In the genomic region with DNA sequence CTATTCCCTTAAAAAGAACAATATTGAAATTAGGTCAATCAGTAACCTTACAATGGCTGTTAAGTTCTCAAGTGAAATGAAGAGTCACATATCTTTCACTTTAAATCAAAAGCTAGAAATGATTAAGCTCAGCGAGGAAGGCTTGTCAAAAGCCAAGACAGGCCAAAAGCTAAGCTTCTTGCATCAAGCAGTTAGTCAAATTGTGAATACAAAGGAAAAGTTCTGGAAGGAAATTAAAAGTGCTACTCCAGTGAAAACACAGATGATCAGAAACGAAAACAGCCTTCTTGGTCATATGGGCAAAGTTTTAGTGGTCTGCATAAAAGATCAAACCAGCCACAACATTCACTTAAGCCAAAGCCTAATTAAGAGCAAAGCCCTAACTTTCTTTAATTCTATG, we compare ENCODE assay signal across 20 cellular contexts.
DNase-seq lines count a peak whose midpoint lies in the region; ATAC-seq and TF ChIP-seq lines count a peak whose summit lies in the region.
"Had no signal": no experiment of that assay in that cellular context is flagged by ENCODE, and none has a peak within 500 bp of the region (broad histone marks: within the 10 kb centered on the region; RNA-seq: fewer than 3 reads in every experiment).

No MANE protein-coding gene starts in this region.

- H3K4me3 ChIP-seq in OCI-LY1 (ENCODE audit: low read depth, low read length, poor library complexity, severe bottlenecking) = no peak overlapping the region
- H3K4me3 ChIP-seq: GM12878, SJSA1 had no signal

- peaks cover 17% of the 10 kb centered on the region for H3K4me1 ChIP-seq in OCI-LY1 (ENCODE audit: insufficient read depth, low read length, severe bottlenecking)
- H3K4me1 ChIP-seq: Caco-2, SJSA1 had no signal

- H3K4me2 ChIP-seq in OCI-LY1 (ENCODE audit: low read length) = peak overlapping the region; percentile 7; the same call in 1 of the 2 replicates

- DNase-seq in natural killer cell treated with Interleukin-12 subunit alpha and Interleukin-12 subunit beta and Interleukin-15 and Interleukin-18, amount 100 ng/mL, for 72 hours (ENCODE audit: low spot score) = no peak
- DNase-seq in natural killer cell (no peak), COLO668 (lab: John Stamatoyannopoulos, UW; ENCODE audit: unreplicated experiment) (no peak), dermis blood vessel endothelial cell (no peak), DMS53 treated with DMSO at 0.1 percent for 48 hours (lab: John Stamatoyannopoulos, UW; ENCODE audit: unreplicated experiment) (no peak)
- DNase-seq: Caco-2; CD4-positive, alpha-beta T cell; DMS 273 treated with DMSO at 0.1 percent for 48 hours; DND-41; H7; IMR-90; NCI-H1694 treated with DMSO at 0.1 percent for 48 hours; NCI-H446; NCI-H526 had no signal

- H2AFZ ChIP-seq in OCI-LY1 (ENCODE audit: low read length) = peak overlapping the region; percentile 69; the same call in 1 of the 2 replicates

- H4K20me1 ChIP-seq in OCI-LY1 (ENCODE audit: insufficient read depth, low read length) = no peaks in the 10 kb centered on the region

- ATAC-seq in natural killer cell treated with Interleukin-12 subunit alpha and Interleukin-12 subunit beta and Interleukin-15 and Interleukin-18, amount 100 ng/mL, for 72 hours = peak in 1 of 2 donors; percentile 72
- ATAC-seq in natural killer cell = no peak
- ATAC-seq in stimulated activated memory B cell treated with anti-CD40 and anti-IgM and Interleukin-4, amounts not matched to agents 10 μg/mL and 1 μg/mL and 100 μg/mL, for 72 hours = no peak
- ATAC-seq: GM12878, Panc1 had no signal

- no peaks in the 10 kb centered on the region; the same call in 1 of the 2 replicates for H3F3A ChIP-seq in OCI-LY1 (ENCODE audit: insufficient read depth, low read length)

- no peak overlapping the region for H3K27ac Mint-ChIP-seq in natural killer cell treated with Interleukin-12 subunit alpha and Interleukin-12 subunit beta and Interleukin-15 and Interleukin-18, amount 100 ng/mL, for 72 hours
- H3K27ac Mint-ChIP-seq in natural killer cell = peak overlapping the region in 1 of 2 donors; percentile 4
- H3K27ac Mint-ChIP-seq in dendritic cell treated with granulocyte-macrophage colony-stimulating factor and Interleukin-4, amounts not matched to agents 40 ng/mL and 50 ng/mL, for 4 days = peak overlapping the region; percentile 53
- H3K27ac Mint-ChIP-seq in stimulated activated memory B cell treated with anti-CD40 and anti-IgM and Interleukin-4, amounts not matched to agents 10 μg/mL and 1 μg/mL and 100 μg/mL, for 72 hours = peak overlapping the region; percentile 30
- H3K27ac Mint-ChIP-seq: CD4-positive, alpha-beta T cell had no signal

- peaks cover 0 to 2% of the 10 kb centered on the region in 2 donors for H3K27me3 Mint-ChIP-seq in natural killer cell treated with Interleukin-12 subunit alpha and Interleukin-12 subunit beta and Interleukin-15 and Interleukin-18, amount 100 ng/mL, for 72 hours
- peaks cover 0 to 4% of the 10 kb centered on the region in 2 donors for H3K27me3 Mint-ChIP-seq in natural killer cell (ENCODE audit: low read depth in 2 of 2)
- no peaks in the 10 kb centered on the region for H3K27me3 Mint-ChIP-seq in dendritic cell treated with granulocyte-macrophage colony-stimulating factor and Interleukin-4, amounts not matched to agents 40 ng/mL and 50 ng/mL, for 4 days
- H3K27me3 Mint-ChIP-seq in stimulated activated memory B cell treated with anti-CD40 and anti-IgM and Interleukin-4, amounts not matched to agents 10 μg/mL and 1 μg/mL and 100 μg/mL, for 72 hours = no peaks in the 10 kb centered on the region
- H3K27me3 Mint-ChIP-seq: CD4-positive, alpha-beta T cell had no signal

- no peak overlapping the region for H3K9ac ChIP-seq in OCI-LY1 (ENCODE audit: low read length)

- intact Hi-C loops in natural killer cell (cut with micrococcal nuclease) = no loop called here
- intact Hi-C loops in dendritic cell treated with granulocyte-macrophage colony-stimulating factor and Interleukin-4, amounts not matched to agents 40 ng/mL and 50 ng/mL, for 4 days (cut with micrococcal nuclease) = no loop called here

- H3K36me3 Mint-ChIP-seq in natural killer cell treated with Interleukin-12 subunit alpha and Interleukin-12 subunit beta and Interleukin-15 and Interleukin-18, amount 100 ng/mL, for 72 hours = peaks cover 20% of the 10 kb centered on the region
- peaks cover 11% of the 10 kb centered on the region for H3K36me3 Mint-ChIP-seq in natural killer cell
- no peaks in the 10 kb centered on the region for H3K36me3 Mint-ChIP-seq in dendritic cell treated with granulocyte-macrophage colony-stimulating factor and Interleukin-4, amounts not matched to agents 40 ng/mL and 50 ng/mL, for 4 days (ENCODE audit: low read depth)
- no peaks in the 10 kb centered on the region for H3K36me3 Mint-ChIP-seq in stimulated activated memory B cell treated with anti-CD40 and anti-IgM and Interleukin-4, amounts not matched to agents 10 μg/mL and 1 μg/mL and 100 μg/mL, for 72 hours

- H3K79me2 ChIP-seq in OCI-LY1 (ENCODE audit: insufficient read depth, low read length) = no peaks in the 10 kb centered on the region

- peak overlapping the region; percentile 25 for H3K27ac ChIP-seq in OCI-LY1 (ENCODE audit: low read depth, low read length, poor library complexity, severe bottlenecking)
- H3K27ac ChIP-seq: SJSA1 had no signal

- H3K9me3 Mint-ChIP-seq in natural killer cell treated with Interleukin-12 subunit alpha and Interleukin-12 subunit beta and Interleukin-15 and Interleukin-18, amount 100 ng/mL, for 72 hours = peaks cover under 1% of the 10 kb centered on the region
- peaks cover under 1% of the 10 kb centered on the region in 2 donors for H3K9me3 Mint-ChIP-seq in natural killer cell
- H3K9me3 Mint-ChIP-seq in dendritic cell treated with granulocyte-macrophage colony-stimulating factor and Interleukin-4, amounts not matched to agents 40 ng/mL and 50 ng/mL, for 4 days = peaks cover 12% of the 10 kb centered on the region
- H3K9me3 Mint-ChIP-seq in stimulated activated memory B cell treated with anti-CD40 and anti-IgM and Interleukin-4, amounts not matched to agents 10 μg/mL and 1 μg/mL and 100 μg/mL, for 72 hours = peaks cover 4% of the 10 kb centered on the region

- H3K9me3 ChIP-seq in OCI-LY1 (ENCODE audit: low read length) = peaks cover 9% of the 10 kb centered on the region; the same call in 1 of the 2 replicates
- H3K9me3 ChIP-seq: Caco-2 had no signal

- H3K9me2 ChIP-seq in OCI-LY1 (ENCODE audit: low read depth, low read length) = no peaks in the 10 kb centered on the region

- H3K4me1 Mint-ChIP-seq in natural killer cell treated with Interleukin-12 subunit alpha and Interleukin-12 subunit beta and Interleukin-15 and Interleukin-18, amount 100 ng/mL, for 72 hours (ENCODE audit: low read depth in 2 of 2) = peaks cover 10 to 16% of the 10 kb centered on the region in 2 donors
- peaks cover 8 to 14% of the 10 kb centered on the region in 2 donors for H3K4me1 Mint-ChIP-seq in natural killer cell
- H3K4me1 Mint-ChIP-seq in dendritic cell treated with granulocyte-macrophage colony-stimulating factor and Interleukin-4, amounts not matched to agents 40 ng/mL and 50 ng/mL, for 4 days (ENCODE audit: low read depth) = peaks cover 10% of the 10 kb centered on the region
- H3K4me1 Mint-ChIP-seq in stimulated activated memory B cell treated with anti-CD40 and anti-IgM and Interleukin-4, amounts not matched to agents 10 μg/mL and 1 μg/mL and 100 μg/mL, for 72 hours = peaks cover 9% of the 10 kb centered on the region

- TF ChIP-seq CTCF in natural killer cell (IDR thresholded peaks at IDR 0.05) (no peak), OCI-LY1 (IDR thresholded peaks at IDR 0.05; ENCODE audit: low read length) (no peak)

- no peaks in the 10 kb centered on the region for H3K27me3 ChIP-seq in OCI-LY1 (ENCODE audit: insufficient read depth, low read length)
- H3K27me3 ChIP-seq: SJSA1 had no signal

- no peaks in the 10 kb centered on the region; the same call in 1 of the 2 replicates for H3K36me3 ChIP-seq in OCI-LY1 (ENCODE audit: insufficient read depth, low read length)
- H3K36me3 ChIP-seq: SJSA1 had no signal

- H3K4me3 Mint-ChIP-seq in natural killer cell treated with Interleukin-12 subunit alpha and Interleukin-12 subunit beta and Interleukin-15 and Interleukin-18, amount 100 ng/mL, for 72 hours = peak overlapping the region; percentile 11
- H3K4me3 Mint-ChIP-seq in natural killer cell = no peak overlapping the region
- H3K4me3 Mint-ChIP-seq in dendritic cell treated with granulocyte-macrophage colony-stimulating factor and Interleukin-4, amounts not matched to agents 40 ng/mL and 50 ng/mL, for 4 days = no peak overlapping the region
- no peak overlapping the region for H3K4me3 Mint-ChIP-seq in stimulated activated memory B cell treated with anti-CD40 and anti-IgM and Interleukin-4, amounts not matched to agents 10 μg/mL and 1 μg/mL and 100 μg/mL, for 72 hours
- H3K4me3 Mint-ChIP-seq: CD4-positive, alpha-beta T cell had no signal

Comparison
In these comparisons a context has a peak if more than half of its experiments do, and no peak if none do; other contexts are left out.
1. H3K27ac Mint-ChIP-seq: peak in dendritic cell treated with granulocyte-macrophage colony-stimulating factor and Interleukin-4, amounts not matched to agents 40 ng/mL and 50 ng/mL, for 4 days (single experiment) and stimulated activated memory B cell treated with anti-CD40 and anti-IgM and Interleukin-4, amounts not matched to agents 10 μg/mL and 1 μg/mL and 100 μg/mL, for 72 hours (single experiment); none in natural killer cell treated with Interleukin-12 subunit alpha and Interleukin-12 subunit beta and Interleukin-15 and Interleukin-18, amount 100 ng/mL, for 72 hours (0 of 2).